In the genomic region with DNA sequence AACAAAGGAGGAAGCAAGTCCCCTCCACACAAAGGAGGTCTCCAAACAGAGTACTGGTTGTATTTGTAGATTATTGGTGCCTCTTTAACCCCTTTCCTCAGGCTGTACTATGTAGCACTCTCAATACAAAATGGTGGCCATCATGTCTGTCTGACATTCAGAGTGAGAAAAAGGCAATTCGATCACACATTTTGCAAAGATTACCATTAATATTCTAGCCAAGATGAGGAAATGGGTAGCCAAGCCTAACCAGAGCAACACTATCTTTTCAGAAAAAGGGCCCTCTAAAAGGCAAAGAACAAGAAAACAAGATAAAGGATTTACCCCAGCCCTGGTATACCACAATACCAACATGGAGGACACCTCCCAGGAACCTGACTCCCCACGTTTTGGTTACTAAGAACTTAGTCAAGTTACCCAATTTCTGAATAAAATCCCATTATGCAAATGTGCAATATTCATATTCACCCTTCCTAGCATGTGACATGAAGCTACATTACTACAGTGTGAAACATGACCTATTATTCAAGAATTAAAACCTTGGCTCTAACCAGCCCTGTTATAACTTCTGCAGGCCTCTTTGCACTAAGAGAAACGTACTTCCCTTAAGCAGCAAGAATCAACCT, we compare ENCODE assay signal across 8 cellular contexts. TPM values are rescaled to one million over a fixed set of nuclear protein-coding genes. Genes with fewer than 3 reads are reported as not detected.
A peak's percentile ranks its signal among the peaks of the same experiment; 100 is the strongest.
DNase-seq lines count a peak whose midpoint lies in the region; ATAC-seq and TF ChIP-seq lines count a peak whose summit lies in the region.

No MANE protein-coding gene starts in this region.

- H3K4me3 ChIP-seq in AG04450 (ENCODE audit: low read depth, low read length) (peak overlapping the region; percentile 90), HEK293 (ENCODE audit: low read depth, low read length) (peak overlapping the region; percentile 93), iPS-18a (ENCODE audit: low read length) (peak overlapping the region; percentile 91)

- no peak for TF ChIP-seq CTCF in AG04450 (IDR thresholded peaks at IDR 0.05; ENCODE audit: low read depth, low read length)
- TF ChIP-seq CTCF in HEK293 (tag by site-specific recombination; IDR thresholded peaks at IDR 0.05), result no peak

- H3K36me3 Mint-ChIP-seq in activated naive CD4-positive, alpha-beta T cell treated with anti-CD3 and anti-CD28 coated beads, Interleukin-2, amount 10 ng/mL, durations not matched to agents 7 days and 5 days, result peaks cover 2% of the 10 kb centered on the region

- H3K27ac Mint-ChIP-seq in activated naive CD4-positive, alpha-beta T cell treated with anti-CD3 and anti-CD28 coated beads, Interleukin-2, amount 10 ng/mL, durations not matched to agents 7 days and 5 days, result peak overlapping the region; percentile 88

- H3K9me3 ChIP-seq in AG04450 (ENCODE audit: control insufficient read depth, insufficient read depth, low read length) (no peaks in the 10 kb centered on the region; the same call in 1 of the 2 replicates), HEK293 (ENCODE audit: control insufficient read depth, insufficient read depth, low read depth, low read length) (no peaks in the 10 kb centered on the region), iPS-18a (ENCODE audit: control insufficient read depth, low read depth, low read length) (no peaks in the 10 kb centered on the region)

- H3K27me3 ChIP-seq in AG04450 (ENCODE audit: control insufficient read depth, insufficient read depth, low read length) (no peaks in the 10 kb centered on the region), iPS-18a (ENCODE audit: control insufficient read depth, insufficient read depth, low read length) (peaks cover 16% of the 10 kb centered on the region)

- DNase-seq in AG04450 (ENCODE audit: low read depth, low spot score), result no peak
- no peak for DNase-seq in activated naive CD4-positive, alpha-beta T cell treated with anti-CD3 and anti-CD28 coated beads, Interleukin-2, amount 10 ng/mL, durations not matched to agents 7 days and 5 days
- no peak for DNase-seq in stimulated activated naive CD8-positive, alpha-beta T cell treated with anti-CD3 and anti-CD28 coated beads, Interleukin-15, Interleukin-2, amounts not matched to agents 100 U/mL and 50 U/mL, for 24 hours
- DNase-seq in OCI-M2 (lab: John Stamatoyannopoulos, UW; ENCODE audit: unreplicated experiment), result no peak
- DNase-seq in ecto neural progenitor cell (ENCODE audit: low spot score), result no peak
- DNase-seq in AG08396 (ENCODE audit: low spot score), result no peak

- peaks cover 12% of the 10 kb centered on the region for H3K27me3 Mint-ChIP-seq in activated naive CD4-positive, alpha-beta T cell treated with anti-CD3 and anti-CD28 coated beads, Interleukin-2, amount 10 ng/mL, durations not matched to agents 7 days and 5 days

- peak overlapping the region; percentile 72 for H3K4me3 Mint-ChIP-seq in activated naive CD4-positive, alpha-beta T cell treated with anti-CD3 and anti-CD28 coated beads, Interleukin-2, amount 10 ng/mL, durations not matched to agents 7 days and 5 days

- no peak overlapping the region for H3K27ac ChIP-seq in AG04450 (ENCODE audit: low read depth, low read length)
- no peak overlapping the region for H3K27ac ChIP-seq in HEK293 (ENCODE audit: extremely low read depth, low read depth, low read length)
- H3K27ac ChIP-seq in iPS-18a (ENCODE audit: low read length), result peak overlapping the region; percentile 73

- CTCF ChIA-PET in AG04450 (lab: Charles Lee), result interaction anchor here (0.7 to 1.4 kb wide), 2 partner anchors 86 to 524 kb away, joined by 5 to 6 read pairs; no protein-coding TSS in a partner anchor
- CTCF ChIA-PET in HEK293 (lab: Yijun Ruan, JAX), result no interaction called here
- CTCF ChIA-PET in activated naive CD4-positive, alpha-beta T cell treated with anti-CD3 and anti-CD28 coated beads, Interleukin-2, amount 10 ng/mL, durations not matched to agents 7 days and 5 days (lab: Charles Lee), result interaction anchor here (1.1 kb wide), 2 partner anchors 25 to 47 kb away, joined by 3 read pairs; no protein-coding TSS in a partner anchor

- peak overlapping the region; percentile 82 for H3K9ac ChIP-seq in iPS-18a (ENCODE audit: low read length)

- POLR2A ChIA-PET in AG04450 (lab: Yijun Ruan, JAX) (interaction anchor here (0.6 kb wide), 1 partner anchor 92 kb away, joined by 3 read pairs; no protein-coding TSS in a partner anchor), HEK293 (lab: Yijun Ruan, JAX) (interaction anchor here (0.6 kb wide), 2 partner anchors 27 to 98 kb away, joined by 3 to 4 read pairs; no protein-coding TSS in a partner anchor)

- no peaks in the 10 kb centered on the region for H3K36me3 ChIP-seq in HEK293 (ENCODE audit: control insufficient read depth in 2 of 2, insufficient read depth in 1 of 2, low read length in 2 of 2)
- no peaks in the 10 kb centered on the region for H3K36me3 ChIP-seq in iPS-18a (ENCODE audit: control insufficient read depth, low read depth, low read length)

- peaks cover 7% of the 10 kb centered on the region; the same call in 1 of the 2 replicates for H3K4me1 ChIP-seq in HEK293 (ENCODE audit: control insufficient read depth, insufficient read depth, low read length)
- H3K4me1 ChIP-seq in iPS-18a (ENCODE audit: control insufficient read depth, low read depth, low read length), result peaks cover 42% of the 10 kb centered on the region

- H3K9me3 Mint-ChIP-seq in activated naive CD4-positive, alpha-beta T cell treated with anti-CD3 and anti-CD28 coated beads, Interleukin-2, amount 10 ng/mL, durations not matched to agents 7 days and 5 days, result no peaks in the 10 kb centered on the region

- peaks cover 60% of the 10 kb centered on the region for H3K4me1 Mint-ChIP-seq in activated naive CD4-positive, alpha-beta T cell treated with anti-CD3 and anti-CD28 coated beads, Interleukin-2, amount 10 ng/mL, durations not matched to agents 7 days and 5 days

- ATAC-seq in stimulated activated naive CD8-positive, alpha-beta T cell treated with anti-CD3 and anti-CD28 coated beads, Interleukin-15, Interleukin-2, amounts not matched to agents 100 U/mL and 50 U/mL, for 24 hours, result peak; percentile 37

TF ChIP-seq in HEK293, 187 proteins besides CTCF, POLR2A, EP300 and RAD21:
- no peak for TF ChIP-seq ZNF202 (tag by site-specific recombination; IDR thresholded peaks at IDR 0.05; ENCODE audit: borderline replicate concordance)
- peak; percentile 65 for TF ChIP-seq ZBTB20 (tag by site-specific recombination; IDR thresholded peaks at IDR 0.05)
- peak; percentile 71 for TF ChIP-seq YY2 (tag by site-specific recombination; IDR thresholded peaks at IDR 0.05)
- TF ChIP-seq, protein P1, sequence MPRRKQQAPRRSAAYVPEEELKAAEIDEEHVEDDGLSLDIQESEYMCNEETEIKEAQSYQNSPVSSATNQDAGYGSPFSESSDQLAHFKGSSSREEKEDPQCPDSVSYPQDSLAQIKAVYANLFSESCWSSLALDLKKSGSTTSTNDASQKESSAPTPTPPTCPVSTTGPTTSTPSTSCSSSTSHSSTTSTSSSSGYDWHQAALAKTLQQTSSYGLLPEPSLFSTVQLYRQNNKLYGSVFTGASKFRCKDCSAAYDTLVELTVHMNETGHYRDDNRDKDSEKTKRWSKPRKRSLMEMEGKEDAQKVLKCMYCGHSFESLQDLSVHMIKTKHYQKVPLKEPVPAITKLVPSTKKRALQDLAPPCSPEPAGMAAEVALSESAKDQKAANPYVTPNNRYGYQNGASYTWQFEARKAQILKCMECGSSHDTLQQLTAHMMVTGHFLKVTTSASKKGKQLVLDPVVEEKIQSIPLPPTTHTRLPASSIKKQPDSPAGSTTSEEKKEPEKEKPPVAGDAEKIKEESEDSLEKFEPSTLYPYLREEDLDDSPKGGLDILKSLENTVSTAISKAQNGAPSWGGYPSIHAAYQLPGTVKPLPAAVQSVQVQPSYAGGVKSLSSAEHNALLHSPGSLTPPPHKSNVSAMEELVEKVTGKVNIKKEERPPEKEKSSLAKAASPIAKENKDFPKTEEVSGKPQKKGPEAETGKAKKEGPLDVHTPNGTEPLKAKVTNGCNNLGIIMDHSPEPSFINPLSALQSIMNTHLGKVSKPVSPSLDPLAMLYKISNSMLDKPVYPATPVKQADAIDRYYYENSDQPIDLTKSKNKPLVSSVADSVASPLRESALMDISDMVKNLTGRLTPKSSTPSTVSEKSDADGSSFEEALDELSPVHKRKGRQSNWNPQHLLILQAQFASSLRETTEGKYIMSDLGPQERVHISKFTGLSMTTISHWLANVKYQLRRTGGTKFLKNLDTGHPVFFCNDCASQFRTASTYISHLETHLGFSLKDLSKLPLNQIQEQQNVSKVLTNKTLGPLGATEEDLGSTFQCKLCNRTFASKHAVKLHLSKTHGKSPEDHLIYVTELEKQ (tag by site-specific recombination; IDR thresholded peaks at IDR 0.05; ENCODE audit: borderline replicate concordance), result no peak
- peak; percentile 70 for TF ChIP-seq YY1 (tag by site-specific recombination; IDR thresholded peaks at IDR 0.05)
- TF ChIP-seq ZNF785 (tag by site-specific recombination; IDR thresholded peaks at IDR 0.05), result no peak
- TF ChIP-seq SALL2 (tag by site-specific recombination; IDR thresholded peaks at IDR 0.05; ENCODE audit: borderline replicate concordance), result no peak
- TF ChIP-seq, protein P2, sequence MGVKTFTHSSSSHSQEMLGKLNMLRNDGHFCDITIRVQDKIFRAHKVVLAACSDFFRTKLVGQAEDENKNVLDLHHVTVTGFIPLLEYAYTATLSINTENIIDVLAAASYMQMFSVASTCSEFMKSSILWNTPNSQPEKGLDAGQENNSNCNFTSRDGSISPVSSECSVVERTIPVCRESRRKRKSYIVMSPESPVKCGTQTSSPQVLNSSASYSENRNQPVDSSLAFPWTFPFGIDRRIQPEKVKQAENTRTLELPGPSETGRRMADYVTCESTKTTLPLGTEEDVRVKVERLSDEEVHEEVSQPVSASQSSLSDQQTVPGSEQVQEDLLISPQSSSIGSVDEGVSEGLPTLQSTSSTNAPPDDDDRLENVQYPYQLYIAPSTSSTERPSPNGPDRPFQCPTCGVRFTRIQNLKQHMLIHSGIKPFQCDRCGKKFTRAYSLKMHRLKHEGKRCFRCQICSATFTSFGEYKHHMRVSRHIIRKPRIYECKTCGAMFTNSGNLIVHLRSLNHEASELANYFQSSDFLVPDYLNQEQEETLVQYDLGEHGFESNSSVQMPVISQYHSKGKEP (tag by site-specific recombination; IDR thresholded peaks at IDR 0.05), result no peak
TF ChIP-seq in HEK293: peak in this region for 3.

RNA-seq across cellular contexts. Expression of a gene that starts 2.2 kb away (rescaled TPM):
- polyA plus RNA-seq in AG04450 (2011; rRNA removed), result 62.7 and 79.1 TPM in 2 replicates
- 150 and 202 TPM in 2 replicates for polyA minus RNA-seq in AG04450 (2011; rRNA and poly(A)+ RNA removed)

RNA-seq across cellular contexts. Expression of a gene that starts 4.8 kb away (rescaled TPM):
- 3.0 and 4.0 TPM in 2 replicates for polyA plus RNA-seq in AG04450 (2011; rRNA removed)
- 2.6 and 3.8 TPM in 2 replicates for polyA minus RNA-seq in AG04450 (2011; rRNA and poly(A)+ RNA removed)
